1 cellular context compared by ENCODE assay signal in genomic region chr16:57518922-57519321, GRCh38.
TF ChIP-seq lines count a peak whose summit lies in the region.

No MANE protein-coding gene starts in this region.

TF ChIP-seq in K562, 482 proteins besides CTCF, POLR2A, EP300 and RAD21:
- TF ChIP-seq POLR3A (IDR thresholded peaks at IDR 0.05; ENCODE audit: borderline replicate concordance, extremely low read depth, insufficient read depth, insufficient read length) (no peak), RBM25 (IDR thresholded peaks at IDR 0.05; ENCODE audit: low read depth, low read length, severe bottlenecking) (peak; percentile 71)
